ENCODE assay signal across 8 cellular contexts in genomic region chr19:1076951-1077350, GRCh38. TPM values are rescaled to one million over a fixed set of nuclear protein-coding genes. Genes with fewer than 3 reads are reported as not detected.
A peak's percentile ranks its signal among the peaks of the same experiment; 100 is the strongest.
DNase-seq lines count a peak whose midpoint lies in the region; ATAC-seq and TF ChIP-seq lines count a peak whose summit lies in the region.

No MANE protein-coding gene starts in this region.

- peak; percentile 29 for TF ChIP-seq POLR2A in GM18526 (IDR thresholded peaks at IDR 0.05; ENCODE audit: extremely low read depth, insufficient read length)

- peak; percentile 53 for ATAC-seq in HG03064 (IDR thresholded peaks at IDR 0.05; ENCODE audit: low read depth, unreplicated experiment)
- peak; percentile 84 for ATAC-seq in stimulated activated naive CD8-positive, alpha-beta T cell treated with anti-CD3 and anti-CD28 coated beads, Interleukin-15, Interleukin-2, amounts not matched to agents 100 U/mL and 50 U/mL, for 24 hours

- peak; percentile 35 for DNase-seq in SKM-1 (lab: John Stamatoyannopoulos, UW; ENCODE audit: unreplicated experiment)
- peak; percentile 94 for DNase-seq in activated naive CD4-positive, alpha-beta T cell treated with anti-CD3 and anti-CD28 coated beads, Interleukin-2, amount 50 U/mL, for 16 hours
- peak; percentile 42 to 46 for DNase-seq in lung microvascular endothelial cell (ENCODE audit: low read depth in 2 of 2)
- peak; percentile 87 for DNase-seq in stimulated activated naive CD8-positive, alpha-beta T cell treated with anti-CD3 and anti-CD28 coated beads, Interleukin-15, Interleukin-2, amounts not matched to agents 100 U/mL and 50 U/mL, for 24 hours
- DNase-seq in NCI-H2227 (lab: John Stamatoyannopoulos, UW; ENCODE audit: unreplicated experiment), result no peak
- DNase-seq in amniotic stem cell (lab: John Stamatoyannopoulos, UW), result no peak

RNA-seq across cellular contexts. Expression of gene ARHGAP45, which starts 10.0 kb away (rescaled TPM):
- 17.7 and 19.6 TPM in 2 replicates for total RNA-seq in lung microvascular endothelial cell

RNA-seq across cellular contexts. Expression of gene POLR2E, which starts 18.2 kb away (rescaled TPM):
- 50.4 and 63.4 TPM in 2 replicates for total RNA-seq in lung microvascular endothelial cell

RNA-seq across cellular contexts. Expression of gene GPX4, which starts 26.8 kb away (rescaled TPM):
- total RNA-seq in lung microvascular endothelial cell, result 415 and 423 TPM in 2 replicates

RNA-seq across cellular contexts. Expression of gene ABCA7, which starts 37.0 kb away (rescaled TPM):
- total RNA-seq in lung microvascular endothelial cell, result 3.1 and 3.4 TPM in 2 replicates

RNA-seq across cellular contexts. Expression of gene CNN2, which starts 50.5 kb away (rescaled TPM):
- 59.1 and 83.9 TPM in 2 replicates for total RNA-seq in lung microvascular endothelial cell

Comparison
In these comparisons a context has a peak if more than half of its experiments do, and no peak if none do; other contexts are left out.
1. DNase-seq: peak in SKM-1 (single experiment), activated naive CD4-positive, alpha-beta T cell treated with anti-CD3 and anti-CD28 coated beads, Interleukin-2, amount 50 U/mL, for 16 hours (single experiment), lung microvascular endothelial cell (2 of 2) and stimulated activated naive CD8-positive, alpha-beta T cell treated with anti-CD3 and anti-CD28 coated beads, Interleukin-15, Interleukin-2, amounts not matched to agents 100 U/mL and 50 U/mL, for 24 hours (single experiment); none in NCI-H2227 (single experiment) and amniotic stem cell (single experiment).